29 cellular contexts compared by ENCODE assay signal in genomic region chr10:4188406-4188805, GRCh38.
"Had no signal": no experiment of that assay in that cellular context is flagged by ENCODE, and none has a peak within 500 bp of the region (broad histone marks: within the 10 kb centered on the region; RNA-seq: fewer than 3 reads in every experiment).

No MANE protein-coding gene starts in this region.

- ATAC-seq: naive thymus-derived CD8-positive, alpha-beta T cell; natural killer cell treated with Interleukin-12 subunit alpha and Interleukin-12 subunit beta and Interleukin-15 and Interleukin-18, amount 100 ng/mL, for 72 hours; pancreas; psoas muscle; right cardiac atrium; right lobe of liver; stimulated activated effector memory CD8-positive, alpha-beta T cell treated with anti-CD3 and anti-CD28 coated beads, Interleukin-12 subunit alpha, Interleukin-12 subunit beta, amount 100 ng/mL, for 72 hours; stimulated activated naive B cell treated with anti-CD40 and anti-IgM and Interleukin-4, amounts not matched to agents 10 μg/mL and 1 μg/mL and 100 μg/mL, for 72 hours; upper lobe of right lung had no signal

- H3K27me3 ChIP-seq: neutrophil, pancreas, right lobe of liver, sigmoid colon, stomach, thyroid gland, tibial nerve, upper lobe of right lung, uterus had no signal

- FAIRE-seq: pancreas, small intestine had no signal

- H3K36me3 ChIP-seq: neutrophil, pancreas, right lobe of liver, sigmoid colon, stomach, thoracic aorta, thyroid gland, tibial nerve, upper lobe of right lung, uterus had no signal

- H3K9me3 ChIP-seq: neutrophil, pancreas, psoas muscle, right lobe of liver, sigmoid colon, stomach, thoracic aorta, thyroid gland, tibial nerve, upper lobe of right lung, uterus had no signal

- H3K9me3 Mint-ChIP-seq: naive thymus-derived CD8-positive, alpha-beta T cell; natural killer cell treated with Interleukin-12 subunit alpha and Interleukin-12 subunit beta and Interleukin-15 and Interleukin-18, amount 100 ng/mL, for 72 hours; nephron progenitor cell; stimulated activated effector memory CD8-positive, alpha-beta T cell treated with anti-CD3 and anti-CD28 coated beads, Interleukin-12 subunit alpha, Interleukin-12 subunit beta, amount 100 ng/mL, for 72 hours; stimulated activated naive CD8-positive, alpha-beta T cell treated with anti-CD3 and anti-CD28 coated beads, Interleukin-15, Interleukin-2, amounts not matched to agents 100 ng/mL and 50 ng/mL, for 24 hours had no signal

- DNase-seq: naive B cell; naive thymus-derived CD8-positive, alpha-beta T cell; nephron progenitor cell; nucleus accumbens; pancreas; psoas muscle; right cardiac atrium; right lobe of liver; sigmoid colon; small intestine; stimulated activated CD4-positive, alpha-beta T cell treated with anti-CD3 and anti-CD28 coated beads, Interleukin-15, amount 100 ng/mL, for 24 hours; stimulated activated CD4-positive, alpha-beta T cell treated with anti-CD3 and anti-CD28 coated beads, Interleukin-2, amount 100 ng/mL, for 24 hours; stimulated activated CD4-positive, alpha-beta T cell treated with anti-CD3 and anti-CD28 coated beads, Interleukin-2, amount 100 ng/mL, for 48 hours; stimulated activated CD4-positive, alpha-beta T cell treated with anti-CD3 and anti-CD28 coated beads, Interleukin-4, amount 100 ng/mL, for 24 hours; stimulated activated naive B cell treated with anti-CD40 and anti-IgM and Interleukin-4, amounts not matched to agents 10 μg/mL and 1 μg/mL and 100 μg/mL, for 72 hours; stimulated activated naive CD4-positive, alpha-beta T cell treated with Interleukin-2 at 50 U/mL for 16 hours; stomach; thyroid gland; upper lobe of right lung; uterus had no signal

- H3K4me3 Mint-ChIP-seq: naive thymus-derived CD8-positive, alpha-beta T cell; natural killer cell treated with Interleukin-12 subunit alpha and Interleukin-12 subunit beta and Interleukin-15 and Interleukin-18, amount 100 ng/mL, for 72 hours; nephron progenitor cell; neural crest cell; stimulated activated effector memory CD8-positive, alpha-beta T cell treated with anti-CD3 and anti-CD28 coated beads, Interleukin-12 subunit alpha, Interleukin-12 subunit beta, amount 100 ng/mL, for 72 hours; stimulated activated naive B cell treated with anti-CD40 and anti-IgM and Interleukin-4, amounts not matched to agents 10 μg/mL and 1 μg/mL and 100 μg/mL, for 72 hours; stimulated activated naive CD8-positive, alpha-beta T cell treated with anti-CD3 and anti-CD28 coated beads, Interleukin-15, Interleukin-2, amounts not matched to agents 100 ng/mL and 50 ng/mL, for 24 hours; type B pancreatic cell had no signal

- H3K27me3 Mint-ChIP-seq: naive B cell; natural killer cell treated with Interleukin-12 subunit alpha and Interleukin-12 subunit beta and Interleukin-15 and Interleukin-18, amount 100 ng/mL, for 72 hours; progenitor cell of endocrine pancreas; stimulated activated naive B cell treated with anti-CD40 and anti-IgM and Interleukin-4, amounts not matched to agents 10 μg/mL and 1 μg/mL and 100 μg/mL, for 72 hours; stimulated activated naive CD8-positive, alpha-beta T cell treated with anti-CD3 and anti-CD28 coated beads, Interleukin-15, Interleukin-2, amounts not matched to agents 100 ng/mL and 50 ng/mL, for 24 hours had no signal

- H3K4me3 ChIP-seq: pancreas, psoas muscle, right lobe of liver, sigmoid colon, stomach, thoracic aorta, thyroid gland, tibial nerve, upper lobe of right lung, uterus had no signal

- H3K4me1 ChIP-seq: pancreas, psoas muscle, right lobe of liver, sigmoid colon, stomach, thyroid gland, upper lobe of right lung, uterus had no signal

- H3K36me3 Mint-ChIP-seq: naive B cell; naive thymus-derived CD8-positive, alpha-beta T cell; natural killer cell treated with Interleukin-12 subunit alpha and Interleukin-12 subunit beta and Interleukin-15 and Interleukin-18, amount 100 ng/mL, for 72 hours; stimulated activated effector memory CD8-positive, alpha-beta T cell treated with anti-CD3 and anti-CD28 coated beads, Interleukin-12 subunit alpha, Interleukin-12 subunit beta, amount 100 ng/mL, for 72 hours; stimulated activated naive B cell treated with anti-CD40 and anti-IgM and Interleukin-4, amounts not matched to agents 10 μg/mL and 1 μg/mL and 100 μg/mL, for 72 hours; type B pancreatic cell had no signal

- H3K27ac ChIP-seq: neutrophil, pancreas, psoas muscle, right lobe of liver, sigmoid colon, stomach, thoracic aorta, thyroid gland, tibial nerve, upper lobe of right lung, uterus had no signal

- H3K27ac Mint-ChIP-seq: naive B cell; natural killer cell treated with Interleukin-12 subunit alpha and Interleukin-12 subunit beta and Interleukin-15 and Interleukin-18, amount 100 ng/mL, for 72 hours; nephron progenitor cell; progenitor cell of endocrine pancreas; stimulated activated effector memory CD8-positive, alpha-beta T cell treated with anti-CD3 and anti-CD28 coated beads, Interleukin-12 subunit alpha, Interleukin-12 subunit beta, amount 100 ng/mL, for 72 hours; stimulated activated naive B cell treated with anti-CD40 and anti-IgM and Interleukin-4, amounts not matched to agents 10 μg/mL and 1 μg/mL and 100 μg/mL, for 72 hours; stimulated activated naive CD8-positive, alpha-beta T cell treated with anti-CD3 and anti-CD28 coated beads, Interleukin-15, Interleukin-2, amounts not matched to agents 100 ng/mL and 50 ng/mL, for 24 hours; type B pancreatic cell had no signal

- H3K4me1 Mint-ChIP-seq: nephron progenitor cell; stimulated activated effector memory CD8-positive, alpha-beta T cell treated with anti-CD3 and anti-CD28 coated beads, Interleukin-12 subunit alpha, Interleukin-12 subunit beta, amount 100 ng/mL, for 72 hours had no signal
